1 cellular context compared by ENCODE assay signal in the genomic region with DNA sequence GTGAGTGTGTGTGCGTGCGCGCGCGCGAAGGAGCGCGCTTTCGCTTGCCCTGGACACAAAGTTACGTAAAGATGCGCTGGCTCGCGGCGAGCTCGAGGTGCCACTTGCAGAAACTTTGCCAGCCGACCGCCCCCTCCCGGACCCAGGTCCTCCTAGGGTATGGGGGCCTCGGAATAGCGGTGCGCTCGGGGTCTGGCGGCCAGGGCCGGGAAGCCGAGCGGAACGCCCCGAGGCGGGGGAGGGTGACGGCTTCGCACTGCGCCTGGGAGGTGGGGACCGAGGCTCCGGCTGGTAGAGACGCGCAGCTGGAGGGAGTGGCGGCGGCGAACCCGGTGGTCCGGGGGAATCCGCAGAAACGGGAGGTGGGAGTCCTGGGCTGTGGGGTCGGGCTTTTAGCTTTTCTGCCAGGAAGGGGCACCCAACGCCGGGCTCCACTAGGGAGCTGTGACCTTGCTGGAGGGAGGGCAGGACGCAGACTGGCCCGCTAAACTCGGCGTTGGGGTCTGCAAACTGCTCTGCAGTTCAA.
TF ChIP-seq lines count a peak whose summit lies in the region.

No MANE protein-coding gene starts in this region.

TF ChIP-seq in WTC11, 78 proteins besides CTCF, POLR2A, EP300 and RAD21 (continued from another document):
- TF ChIP-seq ZNF121 (CRISPR knock-in tag; IDR thresholded peaks at IDR 0.05), result peak; percentile 54; the same call in 1 of the 2 replicates
